In genomic region chrX:149286940-149287349, GRCh38 we compare ENCODE assay signal across 10 cellular contexts.
A peak's percentile ranks its signal among the peaks of the same experiment; 100 is the strongest.
DNase-seq lines count a peak whose midpoint lies in the region; ATAC-seq and TF ChIP-seq lines count a peak whose summit lies in the region.
"Had no signal": no experiment of that assay in that cellular context is flagged by ENCODE, and none has a peak within 500 bp of the region (broad histone marks: within the 10 kb centered on the region; RNA-seq: fewer than 3 reads in every experiment).

No MANE protein-coding gene starts in this region.

- H3K4me3 ChIP-seq in BE2C (ENCODE audit: low read depth, low read length), result no peak overlapping the region
- H3K4me3 ChIP-seq in aorta (ENCODE audit: low read length in 2 of 2), result no peak overlapping the region
- H3K4me3 ChIP-seq: skin epidermis had no signal

- no peak overlapping the region for H3K27ac ChIP-seq in aorta (ENCODE audit: low read depth in 1 of 2, low read length in 2 of 2)
- H3K27ac ChIP-seq: skin epidermis had no signal

- WGBS in aorta, 2 donors, result 27 to 37% methylated on average over 4 of the region's 4 CpGs

- DNase-seq in BE2C, result peak; percentile 4
- DNase-seq in NOMO-1 treated with DMSO at 0.1 percent for 48 hours (lab: John Stamatoyannopoulos, UW; ENCODE audit: unreplicated experiment), result peak; percentile 41
- peak; percentile 32 for DNase-seq in activated T-cell treated with anti-CD3 and anti-CD28 coated beads, Interleukin-2, amount 50 U/mL, for 4 hours
- peak; percentile 22 for DNase-seq in foreskin melanocyte
- DNase-seq in renal cortical epithelial cell (ENCODE audit: low read depth), result peak; percentile 18
- no peak for DNase-seq in aorta

- no peaks in the 10 kb centered on the region for H3K27me3 ChIP-seq in BE2C
- no peaks in the 10 kb centered on the region for H3K27me3 ChIP-seq in aorta (ENCODE audit: control insufficient read depth in 1 of 2, insufficient read depth in 2 of 2, low read length in 1 of 2)

- H3K9me3 ChIP-seq in BE2C (no peaks in the 10 kb centered on the region), aorta (ENCODE audit: control insufficient read depth, low read length) (no peaks in the 10 kb centered on the region)

- no peaks in the 10 kb centered on the region for H3K36me3 Mint-ChIP-seq in activated T-cell treated with anti-CD3 and anti-CD28 coated beads, Interleukin-2, amount 50 U/mL, for 4 hours (ENCODE audit: insufficient read depth)
- H3K36me3 Mint-ChIP-seq: IgD-negative memory B cell had no signal

- peak; percentile 52 for TF ChIP-seq CTCF in BE2C (IDR thresholded peaks at IDR 0.05; ENCODE audit: low read depth, low read length)

- H3K4me1 Mint-ChIP-seq in activated T-cell treated with anti-CD3 and anti-CD28 coated beads, Interleukin-2, amount 50 U/mL, for 4 hours (ENCODE audit: low read depth), result peaks cover 10% of the 10 kb centered on the region

- no peak overlapping the region for H3K4me3 Mint-ChIP-seq in activated T-cell treated with anti-CD3 and anti-CD28 coated beads, Interleukin-2, amount 50 U/mL, for 4 hours
- H3K4me3 Mint-ChIP-seq: IgD-negative memory B cell had no signal

- no peaks in the 10 kb centered on the region for H3K36me3 ChIP-seq in BE2C
- H3K36me3 ChIP-seq in aorta (ENCODE audit: control insufficient read depth in 1 of 2, insufficient read depth in 2 of 2, low read length in 1 of 2), result no peaks in the 10 kb centered on the region

- H3K27me3 Mint-ChIP-seq in activated T-cell treated with anti-CD3 and anti-CD28 coated beads, Interleukin-2, amount 50 U/mL, for 4 hours (ENCODE audit: low read depth), result no peaks in the 10 kb centered on the region

- H3K4me1 ChIP-seq in BE2C (no peaks in the 10 kb centered on the region), aorta (ENCODE audit: control insufficient read depth in 1 of 2, insufficient read depth in 2 of 2, low read length in 2 of 2) (no peaks in the 10 kb centered on the region)

- intact Hi-C loops in aorta (cut with DNase I), result no loop called here

- no peaks in the 10 kb centered on the region for H3K9me3 Mint-ChIP-seq in activated T-cell treated with anti-CD3 and anti-CD28 coated beads, Interleukin-2, amount 50 U/mL, for 4 hours
- H3K9me3 Mint-ChIP-seq: IgD-negative memory B cell had no signal

- peak; percentile 61 for ATAC-seq in GM18519 (IDR thresholded peaks at IDR 0.05; ENCODE audit: low FRiP score, unreplicated experiment)
- peak; percentile 71 for ATAC-seq in HG03342 (IDR thresholded peaks at IDR 0.05; ENCODE audit: unreplicated experiment)
- peak; percentile 8 to 22 for ATAC-seq in activated T-cell treated with anti-CD3 and anti-CD28 coated beads, Interleukin-2, amount 50 U/mL, for 4 hours
- ATAC-seq in aorta (ENCODE audit: low FRiP score), result no peak

Comparison
In these comparisons a context has a peak if more than half of its experiments do, and no peak if none do; other contexts are left out.
1. DNase-seq: peak in BE2C (single experiment), NOMO-1 treated with DMSO at 0.1 percent for 48 hours (single experiment), activated T-cell treated with anti-CD3 and anti-CD28 coated beads, Interleukin-2, amount 50 U/mL, for 4 hours (single experiment), foreskin melanocyte (single experiment) and renal cortical epithelial cell (single experiment); none in aorta (0 of 2).